In genomic region chr6:138848461-138848860, GRCh38 we compare ENCODE assay signal across 10 cellular contexts. TPM values are rescaled to one million over a fixed set of nuclear protein-coding genes. Genes with fewer than 3 reads are reported as not detected.
"Had no signal": no experiment of that assay in that cellular context is flagged by ENCODE, and none has a peak within 500 bp of the region (broad histone marks: within the 10 kb centered on the region; RNA-seq: fewer than 3 reads in every experiment).

No MANE protein-coding gene starts in this region.

- H3K27ac ChIP-seq: HL-60, KMS-11 had no signal

- H3K9ac ChIP-seq: KMS-11 had no signal

- H3K4me2 ChIP-seq: KMS-11 had no signal

- H3K4me3 Mint-ChIP-seq: IgD-negative memory B cell had no signal

- H3K4me3 ChIP-seq: K562 had no signal

- DNase-seq: KBM-7, KG1 had no signal

- H3K27ac Mint-ChIP-seq: IgD-negative memory B cell had no signal

RNA-seq across cellular contexts. Expression of gene ECT2L, which starts 52.6 kb away (rescaled TPM):
- total RNA-seq: HepG2, HT-29, HT1080, IMR-90, K562 had no signal
- polyA plus RNA-seq: IMR-90 had no signal
